17 cellular contexts compared by ENCODE assay signal in the genomic region with DNA sequence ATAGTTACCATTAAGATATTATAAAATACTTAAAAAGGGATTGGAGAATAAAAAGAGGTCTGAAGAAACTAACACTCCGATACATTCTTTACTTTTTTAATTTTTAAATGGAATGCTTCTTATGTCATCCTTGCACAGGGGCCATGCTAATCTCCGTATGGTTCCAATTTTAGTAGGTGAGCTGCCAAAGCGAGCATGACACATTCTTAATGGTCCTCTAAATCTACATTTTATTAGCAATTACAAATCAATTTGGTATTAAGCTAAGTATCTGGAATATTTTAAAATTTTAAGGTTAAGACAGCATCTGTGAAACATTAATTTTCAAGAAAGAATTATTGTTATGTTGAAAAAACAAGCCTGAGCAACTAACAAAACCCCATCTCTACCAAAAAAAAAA.
"Had no signal": no experiment of that assay in that cellular context is flagged by ENCODE, and none has a peak within 500 bp of the region (broad histone marks: within the 10 kb centered on the region; RNA-seq: fewer than 3 reads in every experiment).

No MANE protein-coding gene starts in this region.

- H3K4me3 ChIP-seq: cardiac muscle cell, mucosa of descending colon, stomach, suprapubic skin, tibial nerve had no signal

- DNase-seq: activated CD4-positive, CD25-positive, alpha-beta regulatory T cell treated with anti-CD3 and anti-CD28 coated beads, Interleukin-2, amount 50 U/mL, for 72 hours; activated naive CD4-positive, alpha-beta T cell treated with anti-CD3 and anti-CD28 coated beads for 36 hours; activated T-cell treated with anti-CD3 and anti-CD28 coated beads, Interleukin-2, amount 50 U/mL, for 4 hours; left colon; mucosa of descending colon; nucleus accumbens; small intestine; stimulated activated CD4-positive, alpha-beta T cell treated with anti-CD3 and anti-CD28 coated beads, Interleukin-2, amount 100 ng/mL, for 24 hours; stomach; WERI-Rb-1 had no signal

- ATAC-seq: activated T-cell treated with anti-CD3 and anti-CD28 coated beads, Interleukin-2, amount 50 U/mL, for 4 hours; left colon; mucosa of descending colon; sciatic nerve; stimulated activated effector memory CD8-positive, alpha-beta T cell treated with anti-CD3 and anti-CD28 coated beads, Interleukin-12 subunit alpha, Interleukin-12 subunit beta, amount 100 ng/mL, for 72 hours had no signal

- H2AFZ ChIP-seq: parathyroid adenoma had no signal

- H3K9ac ChIP-seq: parathyroid adenoma had no signal

- H3K27me3 ChIP-seq: cardiac muscle cell, stomach, suprapubic skin, tibial nerve had no signal

- H3K27ac ChIP-seq: cardiac muscle cell, epithelial cell of prostate, parathyroid adenoma, stomach, suprapubic skin, tibial nerve, WERI-Rb-1 had no signal

- H3K9me3 ChIP-seq: mucosa of descending colon, stomach, suprapubic skin, tibial nerve had no signal
